9 cellular contexts compared by ENCODE assay signal in genomic region chr22:19882446-19883381, GRCh38. TPM values are rescaled to one million over a fixed set of nuclear protein-coding genes. Genes with fewer than 3 reads are reported as not detected.
DNase-seq lines count a peak whose midpoint lies in the region; ATAC-seq and TF ChIP-seq lines count a peak whose summit lies in the region.
"Had no signal": no experiment of that assay in that cellular context is flagged by ENCODE, and none has a peak within 500 bp of the region (broad histone marks: within the 10 kb centered on the region; RNA-seq: fewer than 3 reads in every experiment).

No MANE protein-coding gene starts in this region.

- peak; percentile 57 for DNase-seq in activated effector memory CD4-positive, alpha-beta T cell treated with anti-CD3 and anti-CD28 coated beads, Interleukin-2, amount 50 U/mL, for 16 hours
- no peak for DNase-seq in activated effector memory CD4-positive, alpha-beta T cell treated with Interleukin-2 at 50 U/mL for 16 hours
- DNase-seq in SJSA1 (ENCODE audit: low read depth in 1 of 2, low spot score in 2 of 2) (no peak), left lobe of liver (ENCODE audit: low spot score) (peak; percentile 43), thoracic aorta (ENCODE audit: low spot score) (peak; percentile 0), nucleus accumbens (lab: John Stamatoyannopoulos, UW) (no peak), EL (no peak), SKM-1 (lab: John Stamatoyannopoulos, UW; ENCODE audit: unreplicated experiment) (no peak)
- DNase-seq: activated B cell treated with CpG ODN at 0.5 μM for 24 hours had no signal

- no peaks in the 10 kb centered on the region for H3K9me3 ChIP-seq in SJSA1 (replicated peaks)
- H3K9me3 ChIP-seq in thoracic aorta, result no peaks in the 10 kb centered on the region

- H3K4me3 ChIP-seq in SJSA1, result no peak overlapping the region
- no peak overlapping the region for H3K4me3 ChIP-seq in thoracic aorta

- H3K36me3 ChIP-seq in SJSA1, result peaks cover 26% of the 10 kb centered on the region
- peaks cover 9% of the 10 kb centered on the region for H3K36me3 ChIP-seq in thoracic aorta

- H3K4me1 ChIP-seq in SJSA1 (replicated peaks), result peaks cover 67% of the 10 kb centered on the region
- peaks cover 0 to 20% of the 10 kb centered on the region in 2 donors for H3K4me1 ChIP-seq in thoracic aorta (ENCODE audit: control insufficient read depth in 1 of 2, low read depth in 2 of 2)

- no peak for ATAC-seq in left lobe of liver
- ATAC-seq in thoracic aorta (ENCODE audit: insufficient number of reproducible peaks, low FRiP score, low read depth), result no peak

- H3K27me3 ChIP-seq in SJSA1 (replicated peaks) (no peaks in the 10 kb centered on the region), thoracic aorta (replicated peaks; ENCODE audit: insufficient read depth) (no peaks in the 10 kb centered on the region)

- peak overlapping the region; percentile 96 for H3K27ac ChIP-seq in SJSA1
- no peak overlapping the region for H3K27ac ChIP-seq in thoracic aorta

- no peak for TF ChIP-seq CTCF in thoracic aorta (IDR thresholded peaks at IDR 0.05)

RNA-seq across cellular contexts. Expression of gene GNB1L, which starts 28.0 kb away (rescaled TPM):
- 12.2 and 17.7 TPM in 2 replicates for total RNA-seq in SJSA1 (2014; rRNA removed; shearing (Covaris generic))
- total RNA-seq in left lobe of liver (4.3 TPM), thoracic aorta (1 to 10 TPM; 2.3 to 7.7 TPM)

RNA-seq across cellular contexts. Expression of gene RTL10, which starts 28.0 kb away (rescaled TPM):
- 11.5 and 11.7 TPM in 2 replicates for total RNA-seq in SJSA1 (2014; rRNA removed; shearing (Covaris generic))
- 9.4 TPM for total RNA-seq in left lobe of liver
- total RNA-seq in thoracic aorta, result 10 to 100 TPM; 11.8 to 17.2 TPM

RNA-seq across cellular contexts. Expression of gene COMT, which starts 58.9 kb away (rescaled TPM):
- 288 and 492 TPM in 2 replicates for total RNA-seq in SJSA1 (2014; rRNA removed; shearing (Covaris generic))
- 145 TPM for total RNA-seq in left lobe of liver
- 100 to 1,000 TPM; 230 to 300 TPM for total RNA-seq in thoracic aorta

RNA-seq across cellular contexts. Expression of gene TXNRD2, which starts 58.9 kb away (rescaled TPM):
- total RNA-seq in SJSA1 (2014; rRNA removed; shearing (Covaris generic)), result 25.5 and 42.5 TPM in 2 replicates
- total RNA-seq in left lobe of liver, result 44.6 TPM
- total RNA-seq in thoracic aorta, result 10 to 100 TPM; 27.4 to 37.6 TPM

Comparison
In these comparisons a context has a peak if more than half of its experiments do, and no peak if none do; other contexts are left out.
1. DNase-seq: peak in activated effector memory CD4-positive, alpha-beta T cell treated with anti-CD3 and anti-CD28 coated beads, Interleukin-2, amount 50 U/mL, for 16 hours (single experiment), left lobe of liver (single experiment) and thoracic aorta (single experiment); none in activated effector memory CD4-positive, alpha-beta T cell treated with Interleukin-2 at 50 U/mL for 16 hours (single experiment), SJSA1 (0 of 2), nucleus accumbens (0 of 56), EL (single experiment) and SKM-1 (single experiment).